ENCODE assay signal across 9 cellular contexts in genomic region chr1:15412843-15413242, GRCh38. TPM values are rescaled to one million over a fixed set of nuclear protein-coding genes. Genes with fewer than 3 reads are reported as not detected.
DNase-seq lines count a peak whose midpoint lies in the region; ATAC-seq, FAIRE-seq and TF ChIP-seq lines count a peak whose summit lies in the region.
"Had no signal": no experiment of that assay in that cellular context is flagged by ENCODE, and none has a peak within 500 bp of the region (broad histone marks: within the 10 kb centered on the region; RNA-seq: fewer than 3 reads in every experiment).

No MANE protein-coding gene starts in this region.

- no peak overlapping the region for H3K4me3 ChIP-seq in H7 (ENCODE audit: insufficient read depth, low read depth, low read length)
- peak overlapping the region; percentile 99 for H3K4me3 ChIP-seq in SJSA1
- H3K4me3 ChIP-seq in kidney (ENCODE audit: low read length in 2 of 2): no peak overlapping the region
- peak overlapping the region in 4 of 7 experiments; percentile 12 to 96 (median 93) for H3K4me3 ChIP-seq in skin epidermis

- H3K4me1 ChIP-seq in SJSA1 (replicated peaks) (peaks cover 81% of the 10 kb centered on the region), kidney (ENCODE audit: control insufficient read depth in 1 of 2, insufficient read depth in 1 of 2, low read depth in 1 of 2, low read length in 2 of 2) (peaks cover 0 to 12% of the 10 kb centered on the region in 2 donors)

- intact Hi-C loops in kidney (cut with DNase I): no loop called here

- no peak for FAIRE-seq in kidney (lab: Jason Lieb, UNC)
- FAIRE-seq: islet of Langerhans had no signal

- H3K27me3 ChIP-seq in H7 (ENCODE audit: control insufficient read depth, insufficient read depth, low read length) (peaks cover 24% of the 10 kb centered on the region), SJSA1 (replicated peaks) (no peaks in the 10 kb centered on the region)

- H3K27ac ChIP-seq in SJSA1 (peak overlapping the region; percentile 95), kidney (ENCODE audit: low read depth in 2 of 2, low read length in 2 of 2) (no peak overlapping the region), skin epidermis (peak overlapping the region in 17 of 21 experiments; percentile 24 to 95 (median 91))

- DNase-seq in H7 (peak; percentile 52), SJSA1 (ENCODE audit: low read depth in 1 of 2, low spot score in 2 of 2) (no peak), kidney (peak; percentile 65), RPMI8226 (no peak)
- DNase-seq: GDM1 had no signal

- H3K36me3 ChIP-seq in H7 (replicated peaks; ENCODE audit: control insufficient read depth, insufficient read depth, low read length) (no peaks in the 10 kb centered on the region), SJSA1 (peaks cover 88% of the 10 kb centered on the region), kidney (ENCODE audit: control insufficient read depth in 1 of 2, insufficient read depth in 2 of 2, low read length in 2 of 2) (no peaks in the 10 kb centered on the region)

- TF ChIP-seq CTCF in kidney (IDR thresholded peaks at IDR 0.05; ENCODE audit: borderline replicate concordance, extremely low read depth, insufficient read depth): no peak

- ATAC-seq in HG02623 (IDR thresholded peaks at IDR 0.05; ENCODE audit: unreplicated experiment) (no peak), HG02798 (IDR thresholded peaks at IDR 0.05; ENCODE audit: poor library complexity, unreplicated experiment) (no peak)

- H3K9ac ChIP-seq in kidney (ENCODE audit: low read length in 2 of 2): no peak overlapping the region

- peaks cover 5% of the 10 kb centered on the region for H3K9me3 ChIP-seq in SJSA1 (replicated peaks)
- no peaks in the 10 kb centered on the region for H3K9me3 ChIP-seq in kidney (ENCODE audit: control insufficient read depth in 1 of 2, low read length in 2 of 2)

RNA-seq across cellular contexts. Expression of gene EFHD2, which starts 3.2 kb away (rescaled TPM):
- total RNA-seq in H7 (2014; rRNA removed; shearing (Covaris generic)): 42.9 and 48.3 TPM in 2 replicates
- total RNA-seq in SJSA1 (2014; rRNA removed; shearing (Covaris generic)): 163 and 169 TPM in 2 replicates
- 37.5 TPM for total RNA-seq in kidney
- 20.2 TPM for polyA plus RNA-seq in kidney (ENCODE audit: insufficient read depth, low read depth, low replicate concordance)

RNA-seq across cellular contexts. Expression of gene CTRC, which starts 25.4 kb away (rescaled TPM):
- total RNA-seq in H7 (2014; rRNA removed; shearing (Covaris generic)): not detected in 2 replicates
- not detected in 2 replicates for total RNA-seq in SJSA1 (2014; rRNA removed; shearing (Covaris generic))
- 0.44 TPM for total RNA-seq in kidney
- polyA plus RNA-seq in kidney (ENCODE audit: insufficient read depth, low read depth, low replicate concordance): not detected

RNA-seq across cellular contexts. Expression of gene CELA2A, which starts 43.7 kb away (rescaled TPM):
- total RNA-seq in H7 (2014; rRNA removed; shearing (Covaris generic)): not detected in 2 replicates
- total RNA-seq in SJSA1 (2014; rRNA removed; shearing (Covaris generic)): not detected in 2 replicates
- total RNA-seq in kidney: not detected
- not detected for polyA plus RNA-seq in kidney (ENCODE audit: insufficient read depth, low read depth, low replicate concordance)

Comparison
In these comparisons a context has a peak if more than half of its experiments do, and no peak if none do; other contexts are left out.
1. DNase-seq: peak in H7 (single experiment) and kidney (single experiment); none in SJSA1 (0 of 2) and RPMI8226 (single experiment).
2. H3K4me3 ChIP-seq: peak in SJSA1 (single experiment) and skin epidermis (4 of 7); none in H7 (single experiment) and kidney (0 of 2).
3. H3K27ac ChIP-seq: peak in SJSA1 (single experiment) and skin epidermis (17 of 21); none in kidney (0 of 2).